34 cellular contexts compared by ENCODE assay signal in the genomic region with DNA sequence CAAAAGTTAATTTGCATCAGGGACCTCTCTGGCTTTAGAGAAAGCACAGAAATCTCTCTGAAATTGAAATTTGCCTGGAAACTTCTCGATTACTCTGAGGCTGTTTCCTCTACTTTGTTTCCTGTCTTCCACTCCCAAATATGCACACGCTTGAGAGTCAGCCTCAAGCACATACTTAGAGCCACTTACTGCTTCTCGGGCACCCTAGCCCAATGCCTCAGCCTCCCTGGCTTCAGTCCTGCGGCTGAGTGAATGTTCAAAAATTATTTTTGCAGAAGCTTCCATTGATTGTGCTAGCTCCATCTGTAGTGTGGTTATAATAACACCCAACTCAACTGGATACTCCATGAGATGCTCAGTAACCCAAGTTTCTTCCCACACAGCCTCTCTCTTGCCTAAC. TPM values are rescaled to one million over a fixed set of nuclear protein-coding genes. Genes with fewer than 3 reads are reported as not detected.
DNase-seq lines count a peak whose midpoint lies in the region; ATAC-seq, FAIRE-seq and TF ChIP-seq lines count a peak whose summit lies in the region.
"Had no signal": no experiment of that assay in that cellular context is flagged by ENCODE, and none has a peak within 500 bp of the region (broad histone marks: within the 10 kb centered on the region; RNA-seq: fewer than 3 reads in every experiment).

No MANE protein-coding gene starts in this region.

- peaks cover 6% of the 10 kb centered on the region; the same call in 1 of the 2 replicates for H3F3A ChIP-seq in GM23338 (replicated peaks; ENCODE audit: low read depth)
- no peaks in the 10 kb centered on the region for H3F3A ChIP-seq in smooth muscle cell (ENCODE audit: low read depth)

- H3K79me2 ChIP-seq in GM23338 (replicated peaks; ENCODE audit: insufficient read depth) (peaks cover 35% of the 10 kb centered on the region), astrocyte (ENCODE audit: insufficient read depth, low read length) (no peaks in the 10 kb centered on the region), smooth muscle cell (ENCODE audit: low read depth) (no peaks in the 10 kb centered on the region)

- H3K27ac Mint-ChIP-seq in GM23338 = no peak overlapping the region
- H3K27ac Mint-ChIP-seq in astrocyte (ENCODE audit: unreplicated experiment) = no peak overlapping the region
- H3K27ac Mint-ChIP-seq: activated T-helper 2 cell treated with anti-CD3 and anti-CD28 coated beads, Interferon-gamma antibody, Interleukin-2, Interleukin-4, amounts not matched to agents 10 μg/mL and 5 μg/mL and 100 μg/mL, durations not matched to agents 14 hours and 24 hours and 36 hours; CD4-positive, alpha-beta memory T cell; naive B cell; T-helper 2 cell treated with Interferon-gamma antibody and Interleukin-4, amounts not matched to agents 5 μg/mL and 100 μg/mL, for 36 hours had no signal

- no peak for FAIRE-seq in astrocyte (lab: Jason Lieb, UNC)
- FAIRE-seq: A549, bronchial epithelial cell, GM18507, GM19239, RCC 7860 had no signal

- H3K4me2 ChIP-seq in GM23338 (peak overlapping the region; percentile 96), astrocyte (ENCODE audit: low read length) (no peak overlapping the region), smooth muscle cell (peak overlapping the region; percentile 95)

- H4K20me1 ChIP-seq in GM23338 (replicated peaks; ENCODE audit: insufficient read depth) (peaks cover 22% of the 10 kb centered on the region), astrocyte (ENCODE audit: insufficient read depth, low read length) (peaks cover 10% of the 10 kb centered on the region), smooth muscle cell (ENCODE audit: low read depth) (no peaks in the 10 kb centered on the region)

- H3K9me2 ChIP-seq in GM23338 (ENCODE audit: insufficient read depth) = no peaks in the 10 kb centered on the region

- no peak overlapping the region for H3K9ac ChIP-seq in astrocyte (ENCODE audit: low read length)
- H3K9ac ChIP-seq in smooth muscle cell (ENCODE audit: low read depth) = no peak overlapping the region

- ATAC-seq in GM23338 (no peak), lower lobe of right lung (peak; percentile 48 to 52), HG03354 (IDR thresholded peaks at IDR 0.05; ENCODE audit: poor library complexity, severe bottlenecking, unreplicated experiment) (no peak)
- ATAC-seq: A549; gastroesophageal sphincter; stimulated activated naive B cell treated with anti-CD40 and anti-IgM and Interleukin-4, amounts not matched to agents 10 μg/mL and 1 μg/mL and 100 μg/mL, for 72 hours had no signal

- H3K36me3 ChIP-seq in GM23338 (ENCODE audit: insufficient read depth) = no peaks in the 10 kb centered on the region
- no peaks in the 10 kb centered on the region for H3K36me3 ChIP-seq in astrocyte (ENCODE audit: insufficient read depth, low read length)
- H3K36me3 ChIP-seq in lower lobe of right lung = no peaks in the 10 kb centered on the region
- H3K36me3 ChIP-seq in smooth muscle cell (ENCODE audit: low read depth) = no peaks in the 10 kb centered on the region
- H3K36me3 ChIP-seq: colonic mucosa, gastroesophageal sphincter, ovary had no signal

- H3K9me3 ChIP-seq in astrocyte (ENCODE audit: insufficient read depth, low read depth, low read length) (no peaks in the 10 kb centered on the region), lower lobe of right lung (no peaks in the 10 kb centered on the region), smooth muscle cell (replicated peaks; ENCODE audit: low read depth) (no peaks in the 10 kb centered on the region)
- H3K9me3 ChIP-seq: colonic mucosa, gastroesophageal sphincter, ovary had no signal

- H3K9me3 Mint-ChIP-seq in GM23338 = peaks cover 6% of the 10 kb centered on the region
- no peaks in the 10 kb centered on the region for H3K9me3 Mint-ChIP-seq in astrocyte (ENCODE audit: unreplicated experiment)

- peaks cover 16% of the 10 kb centered on the region for H3K27me3 Mint-ChIP-seq in GM23338 (ENCODE audit: insufficient read depth, low read depth, poor library complexity)
- H3K27me3 Mint-ChIP-seq in astrocyte (ENCODE audit: low read depth, unreplicated experiment) = peaks cover 30% of the 10 kb centered on the region

- intact Hi-C loops in lower lobe of right lung (cut with DNase I) = no loop called here

- H3K27me3 ChIP-seq in GM23338 (ENCODE audit: insufficient read depth) (peaks cover 7% of the 10 kb centered on the region; the same call in 1 of the 2 replicates), astrocyte (ENCODE audit: insufficient read depth, low read length) (peaks cover 7% of the 10 kb centered on the region), lower lobe of right lung (ENCODE audit: low read depth) (peaks cover 23% of the 10 kb centered on the region), smooth muscle cell (ENCODE audit: low read depth) (peaks cover 68% of the 10 kb centered on the region)
- H3K27me3 ChIP-seq: ovary had no signal

- peaks cover 22% of the 10 kb centered on the region for H3K36me3 Mint-ChIP-seq in GM23338 (ENCODE audit: low read depth)
- no peaks in the 10 kb centered on the region for H3K36me3 Mint-ChIP-seq in astrocyte (ENCODE audit: low read depth, unreplicated experiment)
- H3K36me3 Mint-ChIP-seq: CD4-positive, alpha-beta memory T cell; naive B cell; stimulated activated naive B cell treated with anti-CD40 and anti-IgM and Interleukin-4, amounts not matched to agents 10 μg/mL and 1 μg/mL and 100 μg/mL, for 72 hours had no signal

- H3K4me1 Mint-ChIP-seq in GM23338 = peaks cover 32% of the 10 kb centered on the region
- H3K4me1 Mint-ChIP-seq in astrocyte (ENCODE audit: low read depth, unreplicated experiment) = peaks cover 2% of the 10 kb centered on the region

- TF ChIP-seq CTCF in GM23338 (conservative IDR thresholded peaks at IDR 0.05; ENCODE audit: low read depth in 2 of 2) (no peak), astrocyte (IDR thresholded peaks at IDR 0.05; ENCODE audit: insufficient read depth, low read depth, low read length) (no peak), lower lobe of right lung (IDR thresholded peaks at IDR 0.05) (no peak), smooth muscle cell (IDR thresholded peaks at IDR 0.05; ENCODE audit: borderline replicate concordance, insufficient read depth, poor library complexity, severe bottlenecking) (no peak)

- DNase-seq in GM23338 (ENCODE audit: low spot score) (no peak), astrocyte (ENCODE audit: low read depth) (no peak), lower lobe of right lung (no peak), smooth muscle cell (lab: John Stamatoyannopoulos, UW; ENCODE audit: unreplicated experiment) (no peak), NCI-H2081 (lab: John Stamatoyannopoulos, UW) (no peak), OCI-M1 (lab: John Stamatoyannopoulos, UW) (no peak)
- DNase-seq in activated CD4-positive, CD25-positive, alpha-beta regulatory T cell treated with anti-CD3 and anti-CD28 coated beads, Interleukin-2, amount 50 U/mL, for 72 hours = no peak
- DNase-seq: activated CD4-positive, alpha-beta T cell treated with anti-CD3 and anti-CD28 coated beads for 4 hours; activated naive CD4-positive, alpha-beta T cell treated with anti-CD3 and anti-CD28 coated beads, Interleukin-2, amount 50 U/mL, for 16 hours; activated T-cell treated with anti-CD3 and anti-CD28 coated beads for 4 hours; AML-193; CD4-positive, alpha-beta memory T cell; colonic mucosa; effector CD4-positive, alpha-beta T cell; hippocampal formation; MM.1S; naive B cell; NCI-H1417 treated with DMSO at 0.1 percent for 48 hours; NCI-H446; NCI-H774; ovary; retina; SHP77 treated with DMSO at 0.1 percent for 48 hours; stimulated activated naive B cell treated with anti-CD40 and anti-IgM and Interleukin-4, amounts not matched to agents 10 μg/mL and 1 μg/mL and 100 μg/mL, for 72 hours; substantia nigra had no signal

- H3K27ac ChIP-seq in GM23338 (ENCODE audit: low read depth) = no peak overlapping the region
- H3K27ac ChIP-seq in astrocyte (ENCODE audit: low read depth, low read length) = no peak overlapping the region
- no peak overlapping the region for H3K27ac ChIP-seq in lower lobe of right lung
- H3K27ac ChIP-seq in smooth muscle cell (ENCODE audit: low read depth) = no peak overlapping the region
- H3K27ac ChIP-seq: A549, colonic mucosa had no signal

- WGBS in smooth muscle cell (ENCODE audit: low lambda C conversion rate) = 67% methylated on average over 4 of the region's 4 CpGs

- H3K4me3 Mint-ChIP-seq in GM23338 (peak overlapping the region; percentile 79), astrocyte (ENCODE audit: unreplicated experiment) (peak overlapping the region; percentile 82)
- H3K4me3 Mint-ChIP-seq: T-helper 2 cell treated with Interferon-gamma antibody and Interleukin-4, amounts not matched to agents 5 μg/mL and 100 μg/mL, for 36 hours had no signal

- H3K4me1 ChIP-seq in GM23338 (ENCODE audit: insufficient read depth) (peaks cover 26% of the 10 kb centered on the region), astrocyte (ENCODE audit: insufficient read depth, low read length) (no peaks in the 10 kb centered on the region), lower lobe of right lung (peaks cover 9% of the 10 kb centered on the region), smooth muscle cell (ENCODE audit: low read depth) (peaks cover 16% of the 10 kb centered on the region)
- H3K4me1 ChIP-seq: A549, colonic mucosa had no signal

- peak overlapping the region; percentile 93 for H3K4me3 ChIP-seq in GM23338
- no peak overlapping the region for H3K4me3 ChIP-seq in astrocyte (ENCODE audit: insufficient read depth, low read depth, low read length)
- no peak overlapping the region for H3K4me3 ChIP-seq in lower lobe of right lung
- H3K4me3 ChIP-seq in smooth muscle cell = no peak overlapping the region
- H3K4me3 ChIP-seq: colonic mucosa had no signal

- H2AFZ ChIP-seq in GM23338 = peak overlapping the region; percentile 44
- no peak overlapping the region for H2AFZ ChIP-seq in astrocyte (ENCODE audit: low read depth, low read length)
- no peak overlapping the region for H2AFZ ChIP-seq in smooth muscle cell (ENCODE audit: low read depth)

TF ChIP-seq in GM23338, 12 proteins besides CTCF, POLR2A, EP300 and RAD21 (continues in another document):
- TF ChIP-seq ZNF114 (CRISPR knock-in tag; IDR thresholded peaks at IDR 0.05) (no peak), CREB1 (CRISPR knock-in tag; IDR thresholded peaks at IDR 0.05; ENCODE audit: low read depth) (no peak), EZH2 (IDR thresholded peaks at IDR 0.05; ENCODE audit: low read depth, unreplicated experiment) (no peak), JUNB (IDR thresholded peaks at IDR 0.05; ENCODE audit: unreplicated experiment) (no peak)

RNA-seq across cellular contexts. Expression of gene GALNT17, which starts 1.7 kb away (rescaled TPM):
- total RNA-seq in GM23338 (2014; rRNA removed; shearing (Covaris generic)) = 51.2 and 65.6 TPM in 2 replicates
- polyA plus RNA-seq in GM23338 (2016; fragmentation: Nextera tagmentation; extraction: Ambion mirVana) = 11.1 and 11.5 TPM in 2 replicates
- 5.7 and 7.8 TPM in 2 replicates for total RNA-seq in astrocyte
- total RNA-seq in lower lobe of right lung = 6.6 TPM
- total RNA-seq in smooth muscle cell = 0.45 and 2.0 TPM in 2 replicates
- polyA plus RNA-seq in smooth muscle cell = 0.34 and 0.38 TPM in 2 replicates
- total RNA-seq: activated T-helper 2 cell treated with anti-CD3 and anti-CD28 coated beads, Interferon-gamma antibody, Interleukin-2, Interleukin-4, amounts not matched to agents 10 μg/mL and 5 μg/mL and 100 μg/mL, durations not matched to agents 14 hours and 24 hours and 36 hours; bronchial epithelial cell; CD4-positive, alpha-beta memory T cell had no signal
- polyA plus RNA-seq: A549; CD4-positive, alpha-beta memory T cell had no signal

Comparison
In these comparisons a context has a peak if more than half of its experiments do, and no peak if none do; other contexts are left out.
1. ATAC-seq: peak in lower lobe of right lung (2 of 2); none in GM23338 (single experiment) and HG03354 (single experiment).